8 cellular contexts compared by ENCODE assay signal in the genomic region with DNA sequence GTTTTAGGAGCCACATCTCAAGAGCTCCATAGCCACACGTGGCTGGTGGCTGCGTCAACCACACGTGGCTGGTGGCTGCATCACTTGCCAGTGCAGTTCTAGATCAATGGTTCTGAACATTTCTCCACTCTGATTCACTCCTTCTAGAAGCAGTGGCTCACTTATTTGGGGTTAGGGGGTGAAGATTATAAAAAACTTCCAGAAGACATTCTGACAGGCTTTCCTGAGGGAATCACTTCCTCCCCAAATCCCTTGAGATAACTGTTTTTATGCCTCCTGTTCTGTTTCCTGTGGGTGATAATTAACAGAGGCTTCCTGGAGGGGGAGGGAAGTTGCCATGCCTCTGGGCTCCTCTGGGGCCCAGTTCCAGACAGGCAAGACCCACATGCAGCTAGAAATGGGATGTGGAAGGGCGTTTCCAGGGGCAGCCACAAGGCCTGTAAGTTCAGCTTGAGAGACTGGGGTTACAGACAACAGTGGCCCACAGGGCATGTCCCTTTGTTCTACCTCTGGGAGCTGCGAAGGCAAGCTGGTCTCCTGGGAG. TPM values are rescaled to one million over a fixed set of nuclear protein-coding genes. Genes with fewer than 3 reads are reported as not detected.
DNase-seq lines count a peak whose midpoint lies in the region; ATAC-seq and TF ChIP-seq lines count a peak whose summit lies in the region.

No MANE protein-coding gene starts in this region.

- intact Hi-C loops in esophagus muscularis mucosa (cut with DNase I) = no loop called here

- H3K4me3 Mint-ChIP-seq in natural killer cell treated with Interleukin-12 subunit alpha and Interleukin-12 subunit beta and Interleukin-15 and Interleukin-18, amount 100 ng/mL, for 72 hours = no peak overlapping the region
- H3K4me3 Mint-ChIP-seq in naive thymus-derived CD8-positive, alpha-beta T cell = no peak overlapping the region
- H3K4me3 Mint-ChIP-seq in activated T-cell treated with anti-CD3 and anti-CD28 coated beads, Interleukin-2, amount 50 U/mL, for 4 hours = no peak overlapping the region

- H3K4me1 Mint-ChIP-seq in natural killer cell treated with Interleukin-12 subunit alpha and Interleukin-12 subunit beta and Interleukin-15 and Interleukin-18, amount 100 ng/mL, for 72 hours (ENCODE audit: low read depth in 2 of 2) = peaks cover 45 to 54% of the 10 kb centered on the region in 2 donors
- H3K4me1 Mint-ChIP-seq in naive thymus-derived CD8-positive, alpha-beta T cell = peaks cover 9 to 33% (median 26%) of the 10 kb centered on the region in 4 donors
- H3K4me1 Mint-ChIP-seq in activated T-cell treated with anti-CD3 and anti-CD28 coated beads, Interleukin-2, amount 50 U/mL, for 4 hours (ENCODE audit: low read depth) = peaks cover 31% of the 10 kb centered on the region

- H3K4me1 ChIP-seq in esophagus muscularis mucosa = peaks cover 19 to 44% (median 26%) of the 10 kb centered on the region in 4 donors

- no peak for TF ChIP-seq POLR2A in esophagus muscularis mucosa (IDR thresholded peaks at IDR 0.05; ENCODE audit: low read depth)

- POLR2A ChIA-PET in naive thymus-derived CD8-positive, alpha-beta T cell (lab: Charles Lee) = interaction anchor here (1.0 kb wide), 1 partner anchor 20 kb away, joined by 3 read pairs; no protein-coding TSS in a partner anchor

- H3K36me3 ChIP-seq in esophagus muscularis mucosa = peaks cover 6 to 23% (median 22%) of the 10 kb centered on the region in 4 donors

- peaks cover 4% of the 10 kb centered on the region for H3K9me3 Mint-ChIP-seq in natural killer cell treated with Interleukin-12 subunit alpha and Interleukin-12 subunit beta and Interleukin-15 and Interleukin-18, amount 100 ng/mL, for 72 hours
- H3K9me3 Mint-ChIP-seq in naive thymus-derived CD8-positive, alpha-beta T cell = peaks cover 0 to 22% (median 5%) of the 10 kb centered on the region in 9 donors
- H3K9me3 Mint-ChIP-seq in activated T-cell treated with anti-CD3 and anti-CD28 coated beads, Interleukin-2, amount 50 U/mL, for 4 hours = peaks cover 5% of the 10 kb centered on the region

- H3K27ac ChIP-seq in esophagus muscularis mucosa (replicated peaks in 1 of 4) = peak overlapping the region; percentile 12 to 36 (median 23)

- no peak for ATAC-seq in natural killer cell treated with Interleukin-12 subunit alpha and Interleukin-12 subunit beta and Interleukin-15 and Interleukin-18, amount 100 ng/mL, for 72 hours
- no peak for ATAC-seq in naive thymus-derived CD8-positive, alpha-beta T cell
- no peak for ATAC-seq in activated T-cell treated with anti-CD3 and anti-CD28 coated beads, Interleukin-2, amount 50 U/mL, for 4 hours

- peaks cover 29% of the 10 kb centered on the region for H3K36me3 Mint-ChIP-seq in natural killer cell treated with Interleukin-12 subunit alpha and Interleukin-12 subunit beta and Interleukin-15 and Interleukin-18, amount 100 ng/mL, for 72 hours
- H3K36me3 Mint-ChIP-seq in naive thymus-derived CD8-positive, alpha-beta T cell = peaks cover 6 to 37% (median 22%) of the 10 kb centered on the region in 3 donors
- peaks cover 25% of the 10 kb centered on the region for H3K36me3 Mint-ChIP-seq in activated T-cell treated with anti-CD3 and anti-CD28 coated beads, Interleukin-2, amount 50 U/mL, for 4 hours (ENCODE audit: insufficient read depth)

- no peaks in the 10 kb centered on the region for H3K27me3 ChIP-seq in esophagus muscularis mucosa

- peak overlapping the region; percentile 26 to 76 for H3K27ac Mint-ChIP-seq in natural killer cell treated with Interleukin-12 subunit alpha and Interleukin-12 subunit beta and Interleukin-15 and Interleukin-18, amount 100 ng/mL, for 72 hours
- peak overlapping the region in 4 of 10 donors; percentile 16 to 73 (median 44) for H3K27ac Mint-ChIP-seq in naive thymus-derived CD8-positive, alpha-beta T cell

- TF ChIP-seq EP300 in esophagus muscularis mucosa (IDR thresholded peaks at IDR 0.05) = no peak

- TF ChIP-seq CTCF in esophagus muscularis mucosa (IDR thresholded peaks at IDR 0.05) = no peak

- H3K9me3 ChIP-seq in esophagus muscularis mucosa = no peaks in the 10 kb centered on the region

- no peak overlapping the region for H3K4me3 ChIP-seq in esophagus muscularis mucosa

- WGBS in esophagus muscularis mucosa = 64% methylated on average over 5 of the region's 5 CpGs

- peak; percentile 85 for DNase-seq in ELF-1 (ENCODE audit: low read depth, low spot score)
- DNase-seq in NCI-H69 (lab: John Stamatoyannopoulos, UW) = peak; percentile 38
- DNase-seq in esophagus muscularis mucosa (ENCODE audit: extremely low spot score) = no peak
- DNase-seq in natural killer cell treated with Interleukin-12 subunit alpha and Interleukin-12 subunit beta and Interleukin-15 and Interleukin-18, amount 100 ng/mL, for 72 hours (ENCODE audit: low spot score) = no peak
- no peak for DNase-seq in naive thymus-derived CD8-positive, alpha-beta T cell
- no peak for DNase-seq in activated T-cell treated with anti-CD3 and anti-CD28 coated beads, Interleukin-2, amount 50 U/mL, for 4 hours
- no peak for DNase-seq in NCI-H748 treated with DMSO at 0.1 percent for 48 hours (lab: John Stamatoyannopoulos, UW)
- DNase-seq in NCI-H2107 (lab: John Stamatoyannopoulos, UW) = no peak

- H3K27me3 Mint-ChIP-seq in natural killer cell treated with Interleukin-12 subunit alpha and Interleukin-12 subunit beta and Interleukin-15 and Interleukin-18, amount 100 ng/mL, for 72 hours = no peaks in the 10 kb centered on the region
- H3K27me3 Mint-ChIP-seq in naive thymus-derived CD8-positive, alpha-beta T cell = peaks cover 0 to 1% (median 0%) of the 10 kb centered on the region in 5 donors
- no peaks in the 10 kb centered on the region for H3K27me3 Mint-ChIP-seq in activated T-cell treated with anti-CD3 and anti-CD28 coated beads, Interleukin-2, amount 50 U/mL, for 4 hours (ENCODE audit: low read depth)

RNA-seq across cellular contexts. Expression of gene HEG1, which starts 23.6 kb away (rescaled TPM):
- 10 to 100 TPM; 47.8 to 91.7 (median 76.8) TPM for total RNA-seq in esophagus muscularis mucosa
- total RNA-seq in natural killer cell treated with Interleukin-12 subunit alpha and Interleukin-12 subunit beta and Interleukin-15 and Interleukin-18, amount 100 ng/mL, for 72 hours = 10 to 100 TPM; 14.6 to 47.0 TPM
- total RNA-seq in naive thymus-derived CD8-positive, alpha-beta T cell = 10 to 100 TPM in 1 of 2 experiments, 1 to 10 TPM in 1; 9.2 to 10.3 TPM
- 1 to 10 TPM; 1.5 to 2.3 (median 1.6) TPM for polyA plus RNA-seq in naive thymus-derived CD8-positive, alpha-beta T cell
- total RNA-seq in activated T-cell treated with anti-CD3 and anti-CD28 coated beads, Interleukin-2, amount 50 U/mL, for 4 hours = 1 to 10 TPM; 6.4 to 9.0 (median 7.2) TPM

Comparison
In these comparisons a context has a peak if more than half of its experiments do, and no peak if none do; other contexts are left out.
1. DNase-seq: peak in ELF-1 (single experiment) and NCI-H69 (single experiment); none in esophagus muscularis mucosa (single experiment), natural killer cell treated with Interleukin-12 subunit alpha and Interleukin-12 subunit beta and Interleukin-15 and Interleukin-18, amount 100 ng/mL, for 72 hours (single experiment), naive thymus-derived CD8-positive, alpha-beta T cell (0 of 10), activated T-cell treated with anti-CD3 and anti-CD28 coated beads, Interleukin-2, amount 50 U/mL, for 4 hours (single experiment), NCI-H748 treated with DMSO at 0.1 percent for 48 hours (single experiment) and NCI-H2107 (single experiment).